20 cellular contexts compared by ENCODE assay signal in genomic region chr9:105329729-105330082, GRCh38.
A peak's percentile ranks its signal among the peaks of the same experiment; 100 is the strongest.
DNase-seq lines count a peak whose midpoint lies in the region; TF ChIP-seq lines count a peak whose summit lies in the region.
"Had no signal": no experiment of that assay in that cellular context is flagged by ENCODE, and none has a peak within 500 bp of the region (broad histone marks: within the 10 kb centered on the region; RNA-seq: fewer than 3 reads in every experiment).

No MANE protein-coding gene starts in this region.

- no peak for TF ChIP-seq CTCF in fibroblast of the aortic adventitia (IDR thresholded peaks at IDR 0.05; ENCODE audit: insufficient read depth, low read length)

- peak; percentile 10 for DNase-seq in LHCN-M2 (ENCODE audit: low read depth)
- peak; percentile 85 for DNase-seq in amniotic epithelial cell (ENCODE audit: low read depth)
- DNase-seq in fibroblast of the aortic adventitia (ENCODE audit: low read depth) = peak; percentile 44
- DNase-seq in superior temporal gyrus (ENCODE audit: extremely low spot score) = peak; percentile 48
- DNase-seq in NCI-H2196 treated with DMSO at 0.1 percent for 48 hours (lab: John Stamatoyannopoulos, UW; ENCODE audit: unreplicated experiment) = no peak
- no peak for DNase-seq in activated CD4-positive, alpha-beta T cell treated with anti-CD3 and anti-CD28 coated beads, Interleukin-2, amount 50 U/mL, for 1 hour
- no peak for DNase-seq in NCI-H82 treated with DMSO at 0.1 percent for 48 hours (lab: John Stamatoyannopoulos, UW; ENCODE audit: unreplicated experiment)
- DNase-seq: BE2C, brain microvascular endothelial cell, DMS79 treated with DMSO at 0.1 percent for 48 hours, gastrocnemius medialis, Karpas-422, natural killer cell, NCI-H1417, NCI-H2107, NCI-H526, Right ventricle myocardium superior, sigmoid colon, thyroid gland had no signal

- H3K4me3 ChIP-seq in fibroblast of the aortic adventitia (ENCODE audit: low read depth, low read length) = no peak overlapping the region
- H3K4me3 ChIP-seq: HAP-1, sigmoid colon, thyroid gland had no signal

Comparison
In these comparisons a context has a peak if more than half of its experiments do, and no peak if none do; other contexts are left out.
1. DNase-seq: peak in LHCN-M2 (single experiment), amniotic epithelial cell (single experiment), fibroblast of the aortic adventitia (single experiment) and superior temporal gyrus (single experiment); none in NCI-H2196 treated with DMSO at 0.1 percent for 48 hours (single experiment), activated CD4-positive, alpha-beta T cell treated with anti-CD3 and anti-CD28 coated beads, Interleukin-2, amount 50 U/mL, for 1 hour (single experiment) and NCI-H82 treated with DMSO at 0.1 percent for 48 hours (single experiment).